ENCODE assay signal across 1 cellular context in genomic region chr21:39385299-39386145, GRCh38.
TF ChIP-seq lines count a peak whose summit lies in the region.

No MANE protein-coding gene starts in this region.

TF ChIP-seq in HepG2, 621 proteins besides CTCF, POLR2A, EP300 and RAD21 (continued from another document and continues in another):
- no peak for TF ChIP-seq ZXDC (CRISPR knock-in tag; IDR thresholded peaks at IDR 0.05)
- no peak; the same call in 1 of the 2 replicates for TF ChIP-seq ZNF503 (CRISPR knock-in tag; IDR thresholded peaks at IDR 0.05)
- TF ChIP-seq MAZ (IDR thresholded peaks at IDR 0.05; ENCODE audit: borderline replicate concordance, low read depth, low read length): peak; percentile 58; the same call in 1 of the 2 replicates
- TF ChIP-seq MAZ (CRISPR knock-in tag; IDR thresholded peaks at IDR 0.05; ENCODE audit: low read depth): 0 out of 2 replicates have a peak, but pooled peaks have one; percentile 66
- TF ChIP-seq SRSF4 (IDR thresholded peaks at IDR 0.05; ENCODE audit: low read depth, low read length, poor library complexity, severe bottlenecking): no peak
- TF ChIP-seq ZBTB39 (CRISPR knock-in tag; IDR thresholded peaks at IDR 0.05): no peak
- TF ChIP-seq FOXM1 (CRISPR knock-in tag; IDR thresholded peaks at IDR 0.05): no peak
- TF ChIP-seq XRCC5 (optimal IDR thresholded peaks at IDR 0.05; ENCODE audit: low read length): peak; percentile 75
- TF ChIP-seq ZFP62 (CRISPR knock-in tag; IDR thresholded peaks at IDR 0.05): no peak
- TF ChIP-seq ZNF781 (CRISPR knock-in tag; IDR thresholded peaks at IDR 0.05; ENCODE audit: borderline replicate concordance, not compliant biosample characterization): no peak
- no peak for TF ChIP-seq ZNF513 (CRISPR knock-in tag; conservative IDR thresholded peaks at IDR 0.05)
- TF ChIP-seq IRX3 (CRISPR knock-in tag; IDR thresholded peaks at IDR 0.05; ENCODE audit: borderline replicate concordance, low read depth): no peak
- TF ChIP-seq IRF2 (CRISPR knock-in tag; IDR thresholded peaks at IDR 0.05): peak; percentile 92; the same call in 1 of the 2 replicates
- TF ChIP-seq STAT5B (CRISPR knock-in tag; IDR thresholded peaks at IDR 0.05): no peak
- TF ChIP-seq RXRA (CRISPR knock-in tag; IDR thresholded peaks at IDR 0.05): peak; percentile 91
- no peak for TF ChIP-seq THAP7 (CRISPR knock-in tag; IDR thresholded peaks at IDR 0.05)
- TF ChIP-seq PBX3 (CRISPR knock-in tag; IDR thresholded peaks at IDR 0.05; ENCODE audit: borderline replicate concordance): 0 out of 2 replicates have a peak, but pooled peaks have one; percentile 41
- peak; percentile 94 for TF ChIP-seq CCDC6 (CRISPR knock-in tag; IDR thresholded peaks at IDR 0.05)
- no peak for TF ChIP-seq ZBTB1 (CRISPR knock-in tag; IDR thresholded peaks at IDR 0.05; ENCODE audit: borderline replicate concordance)
- TF ChIP-seq ZNF329 (CRISPR knock-in tag; IDR thresholded peaks at IDR 0.05; ENCODE audit: low read depth): 0 out of 2 replicates have a peak, but pooled peaks have one; percentile 59
- no peak for TF ChIP-seq ATM (IDR thresholded peaks at IDR 0.05; ENCODE audit: borderline replicate concordance)
- TF ChIP-seq ATRX (CRISPR knock-in tag; IDR thresholded peaks at IDR 0.05; ENCODE audit: borderline replicate concordance): no peak
- no peak for TF ChIP-seq ZKSCAN5 (CRISPR knock-in tag; IDR thresholded peaks at IDR 0.05)
- peak; percentile 56; the same call in 1 of the 2 replicates for TF ChIP-seq ZNF124 (CRISPR knock-in tag; IDR thresholded peaks at IDR 0.05)
- peak; percentile 96 for TF ChIP-seq ZGPAT (CRISPR knock-in tag; IDR thresholded peaks at IDR 0.05)
- 0 out of 2 replicates have a peak, but pooled peaks have one; percentile 23 for TF ChIP-seq ZFP1 (CRISPR knock-in tag; IDR thresholded peaks at IDR 0.05)
- TF ChIP-seq HDAC6 (IDR thresholded peaks at IDR 0.05; ENCODE audit: low read depth, low read length): no peak
- peak in 1 of 2 experiments; percentile 86; a peak in 2 of 4 replicates for TF ChIP-seq KLF16 (CRISPR knock-in tag; IDR thresholded peaks at IDR 0.05)
- no peak for TF ChIP-seq SRY (CRISPR knock-in tag; IDR thresholded peaks at IDR 0.05)
- no peak for TF ChIP-seq ZNF180 (CRISPR knock-in tag; IDR thresholded peaks at IDR 0.05; ENCODE audit: borderline replicate concordance, low read depth)
- TF ChIP-seq HINFP (CRISPR knock-in tag; IDR thresholded peaks at IDR 0.05; ENCODE audit: low read depth): peak; percentile 56; the same call in 1 of the 2 replicates
- TF ChIP-seq SNRNP70 (IDR thresholded peaks at IDR 0.05; ENCODE audit: low read depth, low read length): no peak
- no peak for TF ChIP-seq BCL3 (CRISPR knock-in tag; IDR thresholded peaks at IDR 0.05)
- no peak for TF ChIP-seq SNAPC5 (CRISPR knock-in tag; IDR thresholded peaks at IDR 0.05; ENCODE audit: borderline replicate concordance)
- no peak for TF ChIP-seq PRMT3 (CRISPR knock-in tag; IDR thresholded peaks at IDR 0.05; ENCODE audit: borderline replicate concordance, low read depth)
- no peak for TF ChIP-seq ZNF530 (CRISPR knock-in tag; IDR thresholded peaks at IDR 0.05; ENCODE audit: low read depth)
- no peak for TF ChIP-seq ZNF136 (CRISPR knock-in tag; IDR thresholded peaks at IDR 0.05; ENCODE audit: low read depth)
- no peak for TF ChIP-seq SNAI1 (CRISPR knock-in tag; IDR thresholded peaks at IDR 0.05; ENCODE audit: borderline replicate concordance)
- TF ChIP-seq RARG (CRISPR knock-in tag; IDR thresholded peaks at IDR 0.05; ENCODE audit: low read depth): no peak
- TF ChIP-seq PAX8 (CRISPR knock-in tag; IDR thresholded peaks at IDR 0.05; ENCODE audit: borderline replicate concordance): no peak; the same call in 1 of the 2 replicates
- peak; percentile 30; the same call in 1 of the 2 replicates for TF ChIP-seq BRF2 (CRISPR knock-in tag; IDR thresholded peaks at IDR 0.05)
- TF ChIP-seq SP2 (CRISPR knock-in tag; IDR thresholded peaks at IDR 0.05): no peak
- TF ChIP-seq NR3C1 (CRISPR knock-in tag; IDR thresholded peaks at IDR 0.05): no peak
